ENCODE assay signal across 9 cellular contexts in genomic region chr2:240831594-240832204, GRCh38. TPM values are rescaled to one million over a fixed set of nuclear protein-coding genes. Genes with fewer than 3 reads are reported as not detected.
DNase-seq lines count a peak whose midpoint lies in the region; ATAC-seq and TF ChIP-seq lines count a peak whose summit lies in the region.
"Had no signal": no experiment of that assay in that cellular context is flagged by ENCODE, and none has a peak within 500 bp of the region (broad histone marks: within the 10 kb centered on the region; RNA-seq: fewer than 3 reads in every experiment).

No MANE protein-coding gene starts in this region.

- CTCF ChIA-PET in A673 (lab: Charles Lee): no interaction called here

- BruUV-seq in A673 (replicated peaks; lab: Mats Ljungman, UMichigan): no TSS peak

- peaks cover 28% of the 10 kb centered on the region for H3K27me3 ChIP-seq in A673 (replicated peaks; ENCODE audit: insufficient read depth, low read depth, low read length, poor library complexity)
- peaks cover 14% of the 10 kb centered on the region for H3K27me3 ChIP-seq in HAP-1 (ENCODE audit: low read depth)
- H3K27me3 ChIP-seq in mucosa of rectum (ENCODE audit: control insufficient read depth in 2 of 2, insufficient read depth in 2 of 2, low read length in 2 of 2): peaks cover 9 to 12% of the 10 kb centered on the region in 2 donors
- peaks cover 36 to 67% of the 10 kb centered on the region in 2 donors for H3K27me3 ChIP-seq in left lung

- no peak for ATAC-seq in GM21528 (IDR thresholded peaks at IDR 0.05; ENCODE audit: low FRiP score, unreplicated experiment)
- no peak for ATAC-seq in left lung

- POLR2A ChIA-PET in A673 (lab: Charles Lee; ENCODE audit: low non-redundant PET): no interaction called here

- no peaks in the 10 kb centered on the region for H3K36me3 ChIP-seq in A673 (ENCODE audit: insufficient read depth, low read length, poor library complexity, severe bottlenecking)
- no peaks in the 10 kb centered on the region for H3K36me3 ChIP-seq in HAP-1 (replicated peaks)
- H3K36me3 ChIP-seq in mucosa of rectum (ENCODE audit: control insufficient read depth in 2 of 2, insufficient read depth in 2 of 2, low read length in 2 of 2): no peaks in the 10 kb centered on the region
- no peaks in the 10 kb centered on the region for H3K36me3 ChIP-seq in left lung
- H3K36me3 ChIP-seq: colonic mucosa had no signal

- DNase-seq in A673 (ENCODE audit: low spot score) (no peak), HAP-1 (ENCODE audit: low spot score in 2 of 2) (no peak), caudate nucleus (lab: John Stamatoyannopoulos, UW) (no peak), T-helper 9 cell (no peak), left lung (no peak)
- no peak for DNase-seq in stimulated activated CD4-positive, alpha-beta T cell treated with anti-CD3 and anti-CD28 coated beads, Interleukin-2, amount 100 ng/mL, for 48 hours

- in situ Hi-C loops in HAP-1 (cut with MboI; ENCODE audit: low sequenced_read_pairs): no loop called here

- no peaks in the 10 kb centered on the region for H3K4me1 ChIP-seq in A673 (ENCODE audit: insufficient read depth, low read length, poor library complexity, severe bottlenecking)
- H3K4me1 ChIP-seq in HAP-1: no peaks in the 10 kb centered on the region
- H3K4me1 ChIP-seq in mucosa of rectum (ENCODE audit: control insufficient read depth in 2 of 2, insufficient read depth in 2 of 2, low read length in 2 of 2): peaks cover 4 to 5% of the 10 kb centered on the region in 2 donors
- peaks cover 5 to 13% of the 10 kb centered on the region in 2 donors for H3K4me1 ChIP-seq in left lung
- H3K4me1 ChIP-seq: colonic mucosa had no signal

- H3K27ac ChIP-seq in A673 (ENCODE audit: low read depth, low read length, poor library complexity, severe bottlenecking) (no peak overlapping the region), caudate nucleus (ENCODE audit: low read depth, low read length) (peak overlapping the region; percentile 44), mucosa of rectum (ENCODE audit: low read depth in 2 of 2, low read length in 2 of 2) (no peak overlapping the region), left lung (no peak overlapping the region)
- H3K27ac ChIP-seq: colonic mucosa had no signal

- H3K9ac ChIP-seq in mucosa of rectum (ENCODE audit: low read depth in 1 of 2, low read length in 2 of 2): no peak overlapping the region

- no peak for TF ChIP-seq CTCF in A673 (conservative IDR thresholded peaks at IDR 0.05; ENCODE audit: low read depth, low read length)
- TF ChIP-seq CTCF in left lung (IDR thresholded peaks at IDR 0.05): no peak

- H3K9me3 ChIP-seq in A673 (ENCODE audit: low read depth, low read length, poor library complexity, severe bottlenecking) (no peaks in the 10 kb centered on the region), HAP-1 (peaks cover 2% of the 10 kb centered on the region; the same call in 1 of the 2 replicates), mucosa of rectum (ENCODE audit: control insufficient read depth in 2 of 2, low read length in 2 of 2) (no peaks in the 10 kb centered on the region), left lung (no peaks in the 10 kb centered on the region)
- H3K9me3 ChIP-seq: colonic mucosa had no signal

- intact Hi-C loops in A673 (cut with micrococcal nuclease; ENCODE audit: unreplicated experiment) (no loop called here), left lung (cut with DNase I) (no loop called here)

- peak overlapping the region; percentile 1 for H3K4me3 ChIP-seq in A673 (ENCODE audit: low read depth, low read length, poor library complexity, severe bottlenecking)
- H3K4me3 ChIP-seq in HAP-1: peak overlapping the region; percentile 15
- H3K4me3 ChIP-seq in mucosa of rectum (ENCODE audit: low read length in 2 of 2): peak overlapping the region; percentile 35 to 67
- peak overlapping the region in 1 of 2 donors; percentile 16 for H3K4me3 ChIP-seq in left lung
- H3K4me3 ChIP-seq: colonic mucosa had no signal

RNA-seq across cellular contexts. Expression of gene KIF1A, which starts 11.7 kb away (rescaled TPM):
- total RNA-seq in A673 (2021) (301 and 330 TPM in 2 replicates), left lung (under 1 TPM; 0.42 to 0.87 TPM)

RNA-seq across cellular contexts. Expression of gene AGXT, which starts 36.9 kb away (rescaled TPM):
- not detected in 2 replicates for total RNA-seq in A673 (2021)
- not detected for total RNA-seq in left lung

Comparison
In these comparisons a context has a peak if more than half of its experiments do, and no peak if none do; other contexts are left out.
1. RNA of gene KIF1A, which starts 11.7 kb away (total RNA-seq): 301 to 330 TPM in A673; 0.42 to 0.87 TPM in left lung; every median in the first group is over 100 times any median in the second.